11 cellular contexts compared by ENCODE assay signal in the genomic region with DNA sequence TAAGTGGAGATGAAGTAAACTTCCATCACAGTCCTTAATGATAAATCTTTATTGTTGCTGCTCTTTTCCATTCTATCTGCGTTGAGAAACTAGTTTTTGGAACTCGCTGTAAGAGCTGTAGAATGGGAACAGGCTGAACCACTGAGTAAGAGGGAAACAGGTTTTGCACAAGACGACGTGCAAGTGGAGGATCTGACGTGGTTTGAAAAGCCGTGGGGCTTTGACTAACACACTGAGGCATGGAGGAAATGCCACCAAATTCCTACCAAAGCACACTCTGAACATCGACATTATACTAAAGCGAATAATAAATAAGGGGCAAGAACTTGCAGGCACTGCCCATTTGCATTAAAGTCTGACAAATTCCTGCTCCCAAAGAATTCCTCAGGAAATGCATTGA.
DNase-seq lines count a peak whose midpoint lies in the region; ATAC-seq, FAIRE-seq and TF ChIP-seq lines count a peak whose summit lies in the region.
"Had no signal": no experiment of that assay in that cellular context is flagged by ENCODE, and none has a peak within 500 bp of the region (broad histone marks: within the 10 kb centered on the region; RNA-seq: fewer than 3 reads in every experiment).

No MANE protein-coding gene starts in this region.

- POLR2A ChIA-PET in WTC11 (lab: Charles Lee): no interaction called here

- H3K9me3 Mint-ChIP-seq in WTC11: peaks cover 34% of the 10 kb centered on the region

- H3K27me3 Mint-ChIP-seq in WTC11 (ENCODE audit: low read depth): peaks cover 3% of the 10 kb centered on the region; the same call in 1 of the 2 replicates
- H3K27me3 Mint-ChIP-seq: activated naive CD4-positive, alpha-beta T cell treated with anti-CD3 and anti-CD28 coated beads, Interleukin-2, amount 10 ng/mL, durations not matched to agents 7 days and 5 days had no signal

- peak overlapping the region; percentile 69 for H3K27ac Mint-ChIP-seq in WTC11
- H3K27ac Mint-ChIP-seq: activated naive CD4-positive, alpha-beta T cell treated with anti-CD3 and anti-CD28 coated beads, Interleukin-2, amount 10 ng/mL, durations not matched to agents 7 days and 5 days had no signal

- 0 out of 2 replicates have a peak overlapping the region, but pooled peaks have one; percentile 10 for H3K4me3 Mint-ChIP-seq in WTC11
- H3K4me3 Mint-ChIP-seq: activated naive CD4-positive, alpha-beta T cell treated with anti-CD3 and anti-CD28 coated beads, Interleukin-2, amount 10 ng/mL, durations not matched to agents 7 days and 5 days had no signal

- TF ChIP-seq CTCF in WTC11 (IDR thresholded peaks at IDR 0.05): no peak

- H3K36me3 Mint-ChIP-seq in WTC11: peaks cover 31% of the 10 kb centered on the region

- no peak for FAIRE-seq in GM12891 (lab: Jason Lieb, UNC)

- no peak for TF ChIP-seq POLR2A in GM12891 (IDR thresholded peaks at IDR 0.05; ENCODE audit: low read depth, low read length)

- DNase-seq in activated naive CD4-positive, alpha-beta T cell treated with Interleukin-2 at 50 U/mL for 16 hours: peak; percentile 12
- no peak for DNase-seq in activated naive CD4-positive, alpha-beta T cell (lab: John Stamatoyannopoulos, UW)
- DNase-seq in WTC11 (ENCODE audit: low spot score) (no peak), foreskin melanocyte (peak; percentile 26), stromal cell of bone marrow (ENCODE audit: low read depth) (peak; percentile 63), GM12891 (ENCODE audit: insufficient read length, low spot score) (no peak), ureter (ENCODE audit: low spot score) (no peak), NCI-H748 (lab: John Stamatoyannopoulos, UW; ENCODE audit: unreplicated experiment) (no peak)
- DNase-seq: activated naive CD4-positive, alpha-beta T cell treated with anti-CD3 and anti-CD28 coated beads, Interleukin-2, amount 10 ng/mL, durations not matched to agents 7 days and 5 days; NCI-H187 treated with DMSO at 0.1 percent for 48 hours; OCI-M1 had no signal

- peaks cover 35% of the 10 kb centered on the region for H3K4me1 Mint-ChIP-seq in WTC11

- CTCF ChIA-PET in WTC11 (lab: Charles Lee): no interaction called here

- ATAC-seq in WTC11: no peak; the same call in 1 of the 2 replicates

TF ChIP-seq in WTC11, 78 proteins besides CTCF, POLR2A, EP300 and RAD21 (continues in another document):
- TF ChIP-seq CREB1 (CRISPR knock-in tag; IDR thresholded peaks at IDR 0.05) (no peak), OVOL2 (CRISPR knock-in tag; IDR thresholded peaks at IDR 0.05; ENCODE audit: borderline replicate concordance) (no peak), SOX15 (CRISPR knock-in tag; IDR thresholded peaks at IDR 0.05) (no peak), EMX1 (CRISPR knock-in tag; IDR thresholded peaks at IDR 0.05) (no peak), ZNF232 (CRISPR knock-in tag; IDR thresholded peaks at IDR 0.05) (no peak), RELA (CRISPR knock-in tag; IDR thresholded peaks at IDR 0.05; ENCODE audit: borderline replicate concordance) (no peak)
- TF ChIP-seq, protein P1, sequence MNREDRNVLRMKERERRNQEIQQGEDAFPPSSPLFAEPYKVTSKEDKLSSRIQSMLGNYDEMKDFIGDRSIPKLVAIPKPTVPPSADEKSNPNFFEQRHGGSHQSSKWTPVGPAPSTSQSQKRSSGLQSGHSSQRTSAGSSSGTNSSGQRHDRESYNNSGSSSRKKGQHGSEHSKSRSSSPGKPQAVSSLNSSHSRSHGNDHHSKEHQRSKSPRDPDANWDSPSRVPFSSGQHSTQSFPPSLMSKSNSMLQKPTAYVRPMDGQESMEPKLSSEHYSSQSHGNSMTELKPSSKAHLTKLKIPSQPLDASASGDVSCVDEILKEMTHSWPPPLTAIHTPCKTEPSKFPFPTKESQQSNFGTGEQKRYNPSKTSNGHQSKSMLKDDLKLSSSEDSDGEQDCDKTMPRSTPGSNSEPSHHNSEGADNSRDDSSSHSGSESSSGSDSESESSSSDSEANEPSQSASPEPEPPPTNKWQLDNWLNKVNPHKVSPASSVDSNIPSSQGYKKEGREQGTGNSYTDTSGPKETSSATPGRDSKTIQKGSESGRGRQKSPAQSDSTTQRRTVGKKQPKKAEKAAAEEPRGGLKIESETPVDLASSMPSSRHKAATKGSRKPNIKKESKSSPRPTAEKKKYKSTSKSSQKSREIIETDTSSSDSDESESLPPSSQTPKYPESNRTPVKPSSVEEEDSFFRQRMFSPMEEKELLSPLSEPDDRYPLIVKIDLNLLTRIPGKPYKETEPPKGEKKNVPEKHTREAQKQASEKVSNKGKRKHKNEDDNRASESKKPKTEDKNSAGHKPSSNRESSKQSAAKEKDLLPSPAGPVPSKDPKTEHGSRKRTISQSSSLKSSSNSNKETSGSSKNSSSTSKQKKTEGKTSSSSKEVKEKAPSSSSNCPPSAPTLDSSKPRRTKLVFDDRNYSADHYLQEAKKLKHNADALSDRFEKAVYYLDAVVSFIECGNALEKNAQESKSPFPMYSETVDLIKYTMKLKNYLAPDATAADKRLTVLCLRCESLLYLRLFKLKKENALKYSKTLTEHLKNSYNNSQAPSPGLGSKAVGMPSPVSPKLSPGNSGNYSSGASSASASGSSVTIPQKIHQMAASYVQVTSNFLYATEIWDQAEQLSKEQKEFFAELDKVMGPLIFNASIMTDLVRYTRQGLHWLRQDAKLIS (CRISPR knock-in tag; IDR thresholded peaks at IDR 0.05; ENCODE audit: borderline replicate concordance): no peak
- TF ChIP-seq, protein P2, sequence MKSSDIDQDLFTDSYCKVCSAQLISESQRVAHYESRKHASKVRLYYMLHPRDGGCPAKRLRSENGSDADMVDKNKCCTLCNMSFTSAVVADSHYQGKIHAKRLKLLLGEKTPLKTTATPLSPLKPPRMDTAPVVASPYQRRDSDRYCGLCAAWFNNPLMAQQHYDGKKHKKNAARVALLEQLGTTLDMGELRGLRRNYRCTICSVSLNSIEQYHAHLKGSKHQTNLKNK (CRISPR knock-in tag; IDR thresholded peaks at IDR 0.05): no peak
- TF ChIP-seq, protein P3, sequence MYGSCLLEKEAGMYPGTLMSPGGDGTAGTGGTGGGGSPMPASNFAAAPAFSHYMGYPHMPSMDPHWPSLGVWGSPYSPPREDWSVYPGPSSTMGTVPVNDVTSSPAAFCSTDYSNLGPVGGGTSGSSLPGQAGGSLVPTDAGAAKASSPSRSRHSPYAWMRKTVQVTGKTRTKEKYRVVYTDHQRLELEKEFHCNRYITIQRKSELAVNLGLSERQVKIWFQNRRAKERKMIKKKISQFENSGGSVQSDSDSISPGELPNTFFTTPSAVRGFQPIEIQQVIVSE (CRISPR knock-in tag; IDR thresholded peaks at IDR 0.05; ENCODE audit: borderline replicate concordance): no peak

TF ChIP-seq in GM12891, 5 proteins besides CTCF, POLR2A, EP300 and RAD21:
- no peak for TF ChIP-seq PAX5 (IDR thresholded peaks at IDR 0.05; ENCODE audit: insufficient read depth, low read length, severe bottlenecking)
- no peak for TF ChIP-seq POU2F2 (IDR thresholded peaks at IDR 0.05; ENCODE audit: low read depth, low read length)
- TF ChIP-seq SPI1 (IDR thresholded peaks at IDR 0.05; ENCODE audit: low read depth, low read length): no peak
- no peak for TF ChIP-seq TAF1 (IDR thresholded peaks at IDR 0.05; ENCODE audit: low read depth, low read length)
- no peak for TF ChIP-seq POLR2AphosphoS5 (IDR thresholded peaks at IDR 0.05; ENCODE audit: low read depth, low read length)

Comparison
In these comparisons a context has a peak if more than half of its experiments do, and no peak if none do; other contexts are left out.
1. DNase-seq: peak in activated naive CD4-positive, alpha-beta T cell treated with Interleukin-2 at 50 U/mL for 16 hours (single experiment), foreskin melanocyte (single experiment) and stromal cell of bone marrow (single experiment); none in activated naive CD4-positive, alpha-beta T cell (0 of 4), WTC11 (single experiment), GM12891 (single experiment), ureter (single experiment) and NCI-H748 (single experiment).